In genomic region chr1:43171876-43172531, GRCh38 we compare ENCODE assay signal across 1 cellular context.
TF ChIP-seq lines count a peak whose summit lies in the region.

Gene CFAP57, plus strand, starts transcription at chr1:43172330. Its CDS starts 424 bp downstream, at chr1:43172754.
Gene EBNA1BP2, minus strand, starts transcription at chr1:43172290. Its CDS starts 172 bp downstream, at chr1:43172118.

TF ChIP-seq in GM12878, 131 proteins besides CTCF, POLR2A, EP300 and RAD21 (continued from another document and continues in another):
- TF ChIP-seq CUX1 (IDR thresholded peaks at IDR 0.05; ENCODE audit: insufficient replicate concordance, low read depth, low read length): no peak
- TF ChIP-seq ESRRA (IDR thresholded peaks at IDR 0.05; ENCODE audit: low read length): no peak
- no peak for TF ChIP-seq ZNF24 (IDR thresholded peaks at IDR 0.05)
- TF ChIP-seq MTA2 (IDR thresholded peaks at IDR 0.05; ENCODE audit: low read depth): no peak
- no peak for TF ChIP-seq IRF5 (IDR thresholded peaks at IDR 0.05; ENCODE audit: borderline replicate concordance)
- TF ChIP-seq WRNIP1 (IDR thresholded peaks at IDR 0.05; ENCODE audit: borderline replicate concordance, low read depth, low read length): no peak
- TF ChIP-seq ZSCAN29 (IDR thresholded peaks at IDR 0.05): no peak
- no peak for TF ChIP-seq MEF2A (IDR thresholded peaks at IDR 0.05; ENCODE audit: insufficient read depth, low read depth, low read length)
- TF ChIP-seq HDAC2 (IDR thresholded peaks at IDR 0.05): no peak
- TF ChIP-seq NR2C1 (IDR thresholded peaks at IDR 0.05): peak; percentile 82
- TF ChIP-seq NR2C2 (IDR thresholded peaks at IDR 0.05; ENCODE audit: borderline replicate concordance, control insufficient read depth, insufficient read length, low read depth): no peak
- no peak for TF ChIP-seq IKZF2 (IDR thresholded peaks at IDR 0.05)
- TF ChIP-seq MAX (IDR thresholded peaks at IDR 0.05; ENCODE audit: low read depth, low read length): peak; percentile 97
- TF ChIP-seq SREBF1 (IDR thresholded peaks at IDR 0.05; ENCODE audit: low read length): no peak
- TF ChIP-seq ASH2L (IDR thresholded peaks at IDR 0.05; ENCODE audit: borderline replicate concordance, low read depth): no peak
- TF ChIP-seq NR2F1 (conservative IDR thresholded peaks at IDR 0.05): no peak
- no peak for TF ChIP-seq ZNF622 (IDR thresholded peaks at IDR 0.05)
- TF ChIP-seq SREBF2 (IDR thresholded peaks at IDR 0.05; ENCODE audit: low read length): 0 out of 2 replicates have a peak, but pooled peaks have one; percentile 10
- TF ChIP-seq ATF2 (IDR thresholded peaks at IDR 0.05; ENCODE audit: low read length): no peak
- no peak for TF ChIP-seq JUND (IDR thresholded peaks at IDR 0.05; ENCODE audit: low read depth, low read length)
- TF ChIP-seq RBBP5 (conservative IDR thresholded peaks at IDR 0.05): no peak
- no peak for TF ChIP-seq NFXL1 (IDR thresholded peaks at IDR 0.05; ENCODE audit: borderline replicate concordance)
- no peak for TF ChIP-seq CEBPB (IDR thresholded peaks at IDR 0.05; ENCODE audit: borderline replicate concordance in 1 of 2, low read depth in 2 of 2, low read length in 2 of 2)
- peak; percentile 71; the same call in 1 of the 2 replicates for TF ChIP-seq HDGF (IDR thresholded peaks at IDR 0.05)
- TF ChIP-seq MYC (IDR thresholded peaks at IDR 0.05; ENCODE audit: insufficient read depth, insufficient read length, insufficient replicate concordance, low read length, severe bottlenecking): peak; percentile 92
- TF ChIP-seq RB1 (IDR thresholded peaks at IDR 0.05; ENCODE audit: borderline replicate concordance): peak; percentile 73; the same call in 1 of the 2 replicates
- TF ChIP-seq IRF3 (IDR thresholded peaks at IDR 0.05): peak; percentile 57; the same call in 1 of the 2 replicates
- no peak for TF ChIP-seq TBL1XR1 (IDR thresholded peaks at IDR 0.05; ENCODE audit: low read depth, low read length)
- peak; percentile 52; the same call in 1 of the 2 replicates for TF ChIP-seq ATF7 (IDR thresholded peaks at IDR 0.05; ENCODE audit: low read depth)
- peak; percentile 53 for TF ChIP-seq PKNOX1 (IDR thresholded peaks at IDR 0.05)
- TF ChIP-seq PAX8 (IDR thresholded peaks at IDR 0.05): no peak
- no peak for TF ChIP-seq PBX3 (IDR thresholded peaks at IDR 0.05; ENCODE audit: insufficient replicate concordance, low read depth, low read length)
- TF ChIP-seq USF1 (IDR thresholded peaks at IDR 0.05; ENCODE audit: borderline replicate concordance, extremely low read length, insufficient read depth, low read depth, low read length): peak; percentile 23
- TF ChIP-seq TCF12 (IDR thresholded peaks at IDR 0.05; ENCODE audit: low read depth, low read length): no peak
- no peak for TF ChIP-seq STAT3 (IDR thresholded peaks at IDR 0.05; ENCODE audit: low read depth, low read length)
- peak; percentile 92 for TF ChIP-seq ELK1 (IDR thresholded peaks at IDR 0.05; ENCODE audit: low read depth, low read length)
- TF ChIP-seq HSF1 (IDR thresholded peaks at IDR 0.05; ENCODE audit: low read depth, low read length): no peak
- no peak for TF ChIP-seq YBX1 (IDR thresholded peaks at IDR 0.05)
- peak; percentile 51 for TF ChIP-seq SP1 (IDR thresholded peaks at IDR 0.05; ENCODE audit: low read depth, low read length)
- 0 out of 2 replicates have a peak, but pooled peaks have one; percentile 34 for TF ChIP-seq YY1 (IDR thresholded peaks at IDR 0.05; ENCODE audit: low read depth, low read length)
- peak; percentile 40 for TF ChIP-seq HCFC1 (IDR thresholded peaks at IDR 0.05; ENCODE audit: low read length)
- no peak for TF ChIP-seq EZH2 (IDR thresholded peaks at IDR 0.05; ENCODE audit: borderline replicate concordance, control insufficient read depth, low read depth, low read length)
- TF ChIP-seq E2F4 (IDR thresholded peaks at IDR 0.05; ENCODE audit: low read depth, low read length): no peak
